In the genomic region with DNA sequence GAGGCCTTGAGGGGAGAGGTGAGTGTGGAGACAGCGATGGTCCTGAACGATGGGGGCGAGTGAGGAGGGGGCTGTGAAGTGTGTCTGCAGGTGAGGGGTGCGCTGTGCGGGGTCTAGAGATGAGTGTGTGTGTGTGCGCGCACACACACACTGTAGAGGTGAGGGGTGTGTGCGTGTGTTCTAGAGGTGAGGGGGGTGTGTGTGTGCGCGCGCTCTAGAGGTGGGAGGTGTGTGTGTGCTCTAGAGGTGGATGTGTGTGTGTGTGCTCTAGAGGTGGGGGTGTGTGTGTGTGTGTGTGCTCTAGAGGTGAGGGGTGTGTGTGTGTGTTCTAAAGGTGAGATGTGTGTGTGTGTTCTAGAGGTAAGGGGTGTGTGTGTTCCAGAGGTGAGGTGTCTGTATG, we compare ENCODE assay signal across 10 cellular contexts. TPM values are rescaled to one million over a fixed set of nuclear protein-coding genes. Genes with fewer than 3 reads are reported as not detected.
A peak's percentile ranks its signal among the peaks of the same experiment; 100 is the strongest.
DNase-seq lines count a peak whose midpoint lies in the region; ATAC-seq and TF ChIP-seq lines count a peak whose summit lies in the region.
"Had no signal": no experiment of that assay in that cellular context is flagged by ENCODE, and none has a peak within 500 bp of the region (broad histone marks: within the 10 kb centered on the region; RNA-seq: fewer than 3 reads in every experiment).

No MANE protein-coding gene starts in this region.

- H3K27me3 ChIP-seq in prostate gland (replicated peaks; ENCODE audit: insufficient read depth), result no peaks in the 10 kb centered on the region

- H3K36me3 Mint-ChIP-seq in dendritic cell treated with granulocyte-macrophage colony-stimulating factor and Interleukin-4, amounts not matched to agents 40 ng/mL and 50 ng/mL, for 4 days (ENCODE audit: low read depth), result peaks cover 6% of the 10 kb centered on the region
- peaks cover 0 to 5% of the 10 kb centered on the region in 2 donors for H3K36me3 Mint-ChIP-seq in naive B cell

- H3K4me3 ChIP-seq in prostate gland, result no peak overlapping the region

- H3K4me1 ChIP-seq in prostate gland (replicated peaks), result no peaks in the 10 kb centered on the region

- no peak for TF ChIP-seq POLR2A in prostate gland (IDR thresholded peaks at IDR 0.05)

- H3K4me3 Mint-ChIP-seq in dendritic cell treated with granulocyte-macrophage colony-stimulating factor and Interleukin-4, amounts not matched to agents 40 ng/mL and 50 ng/mL, for 4 days, result peak overlapping the region; percentile 70
- H3K4me3 Mint-ChIP-seq in naive B cell, result peak overlapping the region; percentile 77 to 93 (median 89)

- H3K27ac Mint-ChIP-seq in dendritic cell treated with granulocyte-macrophage colony-stimulating factor and Interleukin-4, amounts not matched to agents 40 ng/mL and 50 ng/mL, for 4 days, result peak overlapping the region; percentile 69
- peak overlapping the region in 1 of 6 donors; percentile 46 for H3K27ac Mint-ChIP-seq in naive B cell

- no peak for TF ChIP-seq CTCF in prostate gland (IDR thresholded peaks at IDR 0.05)

- ATAC-seq in Right ventricle myocardium inferior, result peak; percentile 23
- no peak for ATAC-seq in naive B cell (ENCODE audit: low read depth in 2 of 2)

- no peak overlapping the region for H3K27ac ChIP-seq in prostate gland

- WGBS in prostate gland, result 87% methylated on average over 11 of the region's 11 CpGs

- H3K4me1 Mint-ChIP-seq in dendritic cell treated with granulocyte-macrophage colony-stimulating factor and Interleukin-4, amounts not matched to agents 40 ng/mL and 50 ng/mL, for 4 days (ENCODE audit: low read depth), result peaks cover 34% of the 10 kb centered on the region
- peaks cover 5 to 12% (median 11%) of the 10 kb centered on the region in 3 donors for H3K4me1 Mint-ChIP-seq in naive B cell

- intact Hi-C loops in Right ventricle myocardium inferior (cut with DNase I), result no loop called here
- intact Hi-C loops in cardiac septum (cut with DNase I), result no loop called here
- intact Hi-C loops in dendritic cell treated with granulocyte-macrophage colony-stimulating factor and Interleukin-4, amounts not matched to agents 40 ng/mL and 50 ng/mL, for 4 days (cut with micrococcal nuclease), result no loop called here
- intact Hi-C loops in prostate gland (cut with DNase I), result no loop called here

- H3K27me3 Mint-ChIP-seq in dendritic cell treated with granulocyte-macrophage colony-stimulating factor and Interleukin-4, amounts not matched to agents 40 ng/mL and 50 ng/mL, for 4 days, result no peaks in the 10 kb centered on the region
- peaks cover 4 to 23% (median 5%) of the 10 kb centered on the region in 3 donors for H3K27me3 Mint-ChIP-seq in naive B cell

- H3K9me3 Mint-ChIP-seq in dendritic cell treated with granulocyte-macrophage colony-stimulating factor and Interleukin-4, amounts not matched to agents 40 ng/mL and 50 ng/mL, for 4 days, result peaks cover 11% of the 10 kb centered on the region
- peaks cover 0 to 14% (median 8%) of the 10 kb centered on the region in 7 donors for H3K9me3 Mint-ChIP-seq in naive B cell

- DNase-seq in Right ventricle myocardium inferior (ENCODE audit: missing footprints), result no peak
- DNase-seq in cardiac septum (ENCODE audit: low spot score), result no peak
- DNase-seq in naive B cell, result no peak
- DNase-seq in pons (ENCODE audit: low spot score), result no peak
- DNase-seq in NCI-H510A (lab: John Stamatoyannopoulos, UW), result no peak
- no peak for DNase-seq in Ammon's horn (ENCODE audit: low spot score)
- DNase-seq in prostate gland (ENCODE audit: low spot score), result no peak
- DNase-seq: COR-L47, NCI-H1048 had no signal

- no peaks in the 10 kb centered on the region for H3K36me3 ChIP-seq in prostate gland

- H3K9me3 ChIP-seq in prostate gland, result no peaks in the 10 kb centered on the region

RNA-seq across cellular contexts. Expression of gene BST1, which starts 0.6 kb away (rescaled TPM):
- 3.8 TPM for total RNA-seq in Right ventricle myocardium inferior
- 2.5 TPM for total RNA-seq in cardiac septum
- polyA plus RNA-seq in naive B cell (ENCODE audit: low read depth in 6 of 6), result 1 to 10 TPM in 1 of 6 donors, under 1 TPM in 5; 0.29 to 2.4 (median 0.46) TPM
- total RNA-seq in prostate gland, result 1 to 10 TPM; 1.1 to 2.3 TPM

RNA-seq across cellular contexts. Expression of gene FAM200B, which starts 21.8 kb away (rescaled TPM):
- 25.2 TPM for total RNA-seq in Right ventricle myocardium inferior
- 21.6 TPM for total RNA-seq in cardiac septum
- 10 to 100 TPM; 60.1 to 84.2 (median 72.1) TPM for polyA plus RNA-seq in naive B cell (ENCODE audit: low read depth in 6 of 6)
- 10 to 100 TPM; 38.9 to 52.5 TPM for total RNA-seq in prostate gland

RNA-seq across cellular contexts. Expression of gene FBXL5, which starts 48.3 kb away (rescaled TPM):
- total RNA-seq in Right ventricle myocardium inferior (93.9 TPM), cardiac septum (60.9 TPM), prostate gland (100 to 1,000 TPM in 1 of 2 donors, 10 to 100 TPM in 1; 86.0 to 123 TPM)
- 100 to 1,000 TPM in 5 of 6 donors, 10 to 100 TPM in 1; 97.0 to 172 (median 108) TPM for polyA plus RNA-seq in naive B cell (ENCODE audit: low read depth in 6 of 6)
